Comparison of ENCODE assay signal across 7 cellular contexts in the genomic region with DNA sequence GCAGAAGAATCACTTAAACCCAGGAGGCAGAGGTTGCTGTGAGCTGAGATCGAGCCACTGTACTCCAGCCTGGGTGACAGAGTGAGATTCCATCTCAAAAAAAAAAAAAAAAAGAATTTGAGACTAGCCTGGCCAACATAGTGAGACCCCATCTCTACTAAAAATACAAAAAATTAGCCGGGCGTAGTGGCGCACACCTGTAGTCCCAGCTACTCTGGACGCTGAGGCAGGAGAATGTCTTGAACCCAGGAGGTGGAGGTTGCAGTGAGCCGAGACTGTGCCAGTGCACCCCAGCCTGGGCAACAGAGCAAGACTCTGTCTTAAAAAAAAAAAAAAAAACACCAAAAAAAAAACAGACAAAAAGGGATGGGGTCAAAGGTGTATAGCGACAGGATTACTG. TPM values are rescaled to one million over a fixed set of nuclear protein-coding genes. Genes with fewer than 3 reads are reported as not detected.
DNase-seq lines count a peak whose midpoint lies in the region; ATAC-seq, FAIRE-seq and TF ChIP-seq lines count a peak whose summit lies in the region.
"Not testable (repeated sequence)": the region's sequence is repeated elsewhere in the genome, so short reads cannot be mapped to it uniquely, and the experiment has no call there.

No MANE protein-coding gene starts in this region.

- H3K27me3 Mint-ChIP-seq in Caco-2 (ENCODE audit: insufficient read depth, unreplicated experiment); T-helper 2 cell treated with Interferon-gamma antibody and Interleukin-4, amounts not matched to agents 5 μg/mL and 100 μg/mL, for 36 hours (ENCODE audit: low read depth); activated CD4-positive, alpha-beta memory T cell treated with anti-CD3 and anti-CD28 coated beads for 36 hours; activated T-cell treated with anti-CD3 and anti-CD28 coated beads, Interleukin-2, amount 50 U/mL, for 72 hours (ENCODE audit: low read depth); activated naive CD8-positive, alpha-beta T cell: not testable (repeated sequence)

- 0 out of 2 replicates have a peak overlapping the region, but pooled peaks have one; percentile 71 for H3K9ac ChIP-seq in HepG2 (ENCODE audit: insufficient read depth, low read depth, low read length)

- H3K27ac Mint-ChIP-seq in Caco-2 (ENCODE audit: unreplicated experiment), result peak overlapping the region; percentile 81
- H3K27ac Mint-ChIP-seq in T-helper 2 cell treated with Interferon-gamma antibody and Interleukin-4, amounts not matched to agents 5 μg/mL and 100 μg/mL, for 36 hours, result peak overlapping the region; percentile 99
- peak overlapping the region; percentile 89 for H3K27ac Mint-ChIP-seq in activated CD4-positive, alpha-beta memory T cell treated with anti-CD3 and anti-CD28 coated beads for 36 hours
- H3K27ac Mint-ChIP-seq in activated T-cell treated with anti-CD3 and anti-CD28 coated beads, Interleukin-2, amount 50 U/mL, for 72 hours, result peak overlapping the region; percentile 97
- H3K27ac Mint-ChIP-seq in activated naive CD8-positive, alpha-beta T cell, result peak overlapping the region; percentile 98
- peak overlapping the region; percentile 40 for H3K27ac Mint-ChIP-seq in stimulated activated effector memory CD8-positive, alpha-beta T cell treated with anti-CD3 and anti-CD28 coated beads, Interleukin-12 subunit alpha, Interleukin-12 subunit beta, amount 100 ng/mL, for 72 hours

- in situ Hi-C loops in HepG2 (cut with HindIII; ENCODE audit: extremely low pct_ligation_motif_present, low pct_unique_long_range_greater_than_20kb), result not testable (repeated sequence)

- not testable (repeated sequence) for FAIRE-seq in HepG2 (lab: Jason Lieb, UNC)

- not testable (repeated sequence) for H4K20me1 ChIP-seq in HepG2 (ENCODE audit: insufficient read depth, low read length)

- TF ChIP-seq RAD21 in HepG2 (CRISPR knock-in tag; IDR thresholded peaks at IDR 0.05), result not testable (repeated sequence)

- TF ChIP-seq POLR2A in HepG2 (IDR thresholded peaks at IDR 0.05; ENCODE audit: insufficient read depth in 1 of 2, low read depth in 2 of 2, low read length in 2 of 2), result not testable (repeated sequence)

- H3K9me3 ChIP-seq in Caco-2; HepG2 (ENCODE audit: low read length): not testable (repeated sequence)

- peaks cover 17% of the 10 kb centered on the region for H3K36me3 Mint-ChIP-seq in Caco-2 (ENCODE audit: insufficient read depth, unreplicated experiment)
- H3K36me3 Mint-ChIP-seq in T-helper 2 cell treated with Interferon-gamma antibody and Interleukin-4, amounts not matched to agents 5 μg/mL and 100 μg/mL, for 36 hours (ENCODE audit: low read depth), result peaks cover 17% of the 10 kb centered on the region
- H3K36me3 Mint-ChIP-seq in activated CD4-positive, alpha-beta memory T cell treated with anti-CD3 and anti-CD28 coated beads for 36 hours; activated naive CD8-positive, alpha-beta T cell; stimulated activated effector memory CD8-positive, alpha-beta T cell treated with anti-CD3 and anti-CD28 coated beads, Interleukin-12 subunit alpha, Interleukin-12 subunit beta, amount 100 ng/mL, for 72 hours: not testable (repeated sequence)
- H3K36me3 Mint-ChIP-seq in activated T-cell treated with anti-CD3 and anti-CD28 coated beads, Interleukin-2, amount 50 U/mL, for 72 hours (ENCODE audit: insufficient read depth in 2 of 2), result peaks cover 8 to 18% of the 10 kb centered on the region in 2 donors

- H3K36me3 ChIP-seq in Caco-2 (ENCODE audit: control insufficient read depth, insufficient read depth, low read length); HepG2 (replicated peaks in 1 of 2; ENCODE audit: control insufficient read depth in 1 of 2, insufficient read depth in 2 of 2, low read length in 2 of 2): not testable (repeated sequence)

- DNase-seq in Caco-2; T-helper 2 cell treated with Interferon-gamma antibody and Interleukin-4, amounts not matched to agents 5 μg/mL and 100 μg/mL, for 36 hours (ENCODE audit: low spot score); activated CD4-positive, alpha-beta memory T cell treated with anti-CD3 and anti-CD28 coated beads for 36 hours; activated T-cell treated with anti-CD3 and anti-CD28 coated beads, Interleukin-2, amount 50 U/mL, for 72 hours; HepG2 (ENCODE audit: low spot score); stimulated activated effector memory CD8-positive, alpha-beta T cell treated with anti-CD3 and anti-CD28 coated beads, Interleukin-12 subunit alpha, Interleukin-12 subunit beta, amount 100 ng/mL, for 72 hours (ENCODE audit: low spot score in 2 of 2): not testable (repeated sequence)

- CTCF ChIA-PET in Caco-2 (lab: Charles Lee); activated CD4-positive, alpha-beta memory T cell treated with anti-CD3 and anti-CD28 coated beads for 36 hours (lab: Charles Lee); HepG2 (lab: Yijun Ruan, JAX; ENCODE audit: low intra/inter-chr PET ratio, low total read pairs): not testable (repeated sequence)

- intact Hi-C loops in Caco-2 (cut with micrococcal nuclease; ENCODE audit: unreplicated experiment); activated CD4-positive, alpha-beta memory T cell treated with anti-CD3 and anti-CD28 coated beads for 36 hours (cut with micrococcal nuclease): not testable (repeated sequence)
- intact Hi-C loops in HepG2 (cut with micrococcal nuclease; ENCODE audit: unreplicated experiment), result loop anchor here (1.0 kb wide), 1 partner anchor 8 kb away; no protein-coding TSS in a partner anchor

- peak overlapping the region; percentile 23 for H3K4me3 Mint-ChIP-seq in Caco-2 (ENCODE audit: unreplicated experiment)
- H3K4me3 Mint-ChIP-seq in T-helper 2 cell treated with Interferon-gamma antibody and Interleukin-4, amounts not matched to agents 5 μg/mL and 100 μg/mL, for 36 hours, result peak overlapping the region; percentile 80
- not testable (repeated sequence) for H3K4me3 Mint-ChIP-seq in activated CD4-positive, alpha-beta memory T cell treated with anti-CD3 and anti-CD28 coated beads for 36 hours; activated naive CD8-positive, alpha-beta T cell
- peak overlapping the region; percentile 72 to 85 for H3K4me3 Mint-ChIP-seq in activated T-cell treated with anti-CD3 and anti-CD28 coated beads, Interleukin-2, amount 50 U/mL, for 72 hours
- H3K4me3 Mint-ChIP-seq in stimulated activated effector memory CD8-positive, alpha-beta T cell treated with anti-CD3 and anti-CD28 coated beads, Interleukin-12 subunit alpha, Interleukin-12 subunit beta, amount 100 ng/mL, for 72 hours, result peak overlapping the region; percentile 3

- H3K4me2 ChIP-seq in HepG2 (ENCODE audit: low read depth, low read length), result not testable (repeated sequence)

- WGBS in HepG2 (ENCODE audit: low lambda C conversion rate), result 95% methylated on average over 7 of the region's 7 CpGs

- not testable (repeated sequence) for ATAC-seq in activated T-cell treated with anti-CD3 and anti-CD28 coated beads, Interleukin-2, amount 50 U/mL, for 72 hours (replicated peaks in 1 of 2); HepG2; stimulated activated effector memory CD8-positive, alpha-beta T cell treated with anti-CD3 and anti-CD28 coated beads, Interleukin-12 subunit alpha, Interleukin-12 subunit beta, amount 100 ng/mL, for 72 hours

- peaks cover 26% of the 10 kb centered on the region for H3K4me1 Mint-ChIP-seq in Caco-2 (ENCODE audit: low read depth, unreplicated experiment)
- H3K4me1 Mint-ChIP-seq in T-helper 2 cell treated with Interferon-gamma antibody and Interleukin-4, amounts not matched to agents 5 μg/mL and 100 μg/mL, for 36 hours (ENCODE audit: low read depth), result peaks cover 66% of the 10 kb centered on the region
- peaks cover 61% of the 10 kb centered on the region for H3K4me1 Mint-ChIP-seq in activated CD4-positive, alpha-beta memory T cell treated with anti-CD3 and anti-CD28 coated beads for 36 hours (ENCODE audit: low read depth)
- peaks cover 84% of the 10 kb centered on the region for H3K4me1 Mint-ChIP-seq in activated T-cell treated with anti-CD3 and anti-CD28 coated beads, Interleukin-2, amount 50 U/mL, for 72 hours (ENCODE audit: low read depth)
- H3K4me1 Mint-ChIP-seq in activated naive CD8-positive, alpha-beta T cell (ENCODE audit: low read depth), result peaks cover 77% of the 10 kb centered on the region
- peaks cover 48% of the 10 kb centered on the region for H3K4me1 Mint-ChIP-seq in stimulated activated effector memory CD8-positive, alpha-beta T cell treated with anti-CD3 and anti-CD28 coated beads, Interleukin-12 subunit alpha, Interleukin-12 subunit beta, amount 100 ng/mL, for 72 hours

- not testable (repeated sequence) for H3K27me3 ChIP-seq in Caco-2 (replicated peaks; ENCODE audit: control insufficient read depth, insufficient read depth, low read length); HepG2 (ENCODE audit: control insufficient read depth in 1 of 2, insufficient read depth in 2 of 2, low read length in 2 of 2)

- H3K4me3 ChIP-seq in Caco-2 (ENCODE audit: low read depth, low read length); HepG2 (replicated peaks in 1 of 3; ENCODE audit: insufficient read depth in 1 of 3, low read depth in 2 of 3, low read length in 3 of 3): not testable (repeated sequence)

- peaks cover 13% of the 10 kb centered on the region for H3K9me3 Mint-ChIP-seq in Caco-2 (ENCODE audit: unreplicated experiment)
- not testable (repeated sequence) for H3K9me3 Mint-ChIP-seq in T-helper 2 cell treated with Interferon-gamma antibody and Interleukin-4, amounts not matched to agents 5 μg/mL and 100 μg/mL, for 36 hours; activated CD4-positive, alpha-beta memory T cell treated with anti-CD3 and anti-CD28 coated beads for 36 hours; activated T-cell treated with anti-CD3 and anti-CD28 coated beads, Interleukin-2, amount 50 U/mL, for 72 hours; activated naive CD8-positive, alpha-beta T cell (ENCODE audit: low read depth); stimulated activated effector memory CD8-positive, alpha-beta T cell treated with anti-CD3 and anti-CD28 coated beads, Interleukin-12 subunit alpha, Interleukin-12 subunit beta, amount 100 ng/mL, for 72 hours

- POLR2A ChIA-PET in Caco-2 (lab: Charles Lee), result not testable (repeated sequence)
- POLR2A ChIA-PET in activated CD4-positive, alpha-beta memory T cell treated with anti-CD3 and anti-CD28 coated beads for 36 hours (lab: Charles Lee), result interaction anchor here (0.7 kb wide), 1 partner anchor 113 kb away, joined by 3 read pairs; no protein-coding TSS in a partner anchor
- POLR2A ChIA-PET in HepG2 (lab: Yijun Ruan, JAX), result interaction anchor here (1.2 to 2.6 kb wide), 5 partner anchors 8 to 69 kb away, joined by 4 to 12 read pairs (median 7); a partner anchor contains a TSS

- H3K4me1 ChIP-seq in Caco-2 (peaks cover 29% of the 10 kb centered on the region), HepG2 (ENCODE audit: insufficient read depth, low read length) (peaks cover 64% of the 10 kb centered on the region)

- not testable (repeated sequence) for BruUV-seq in Caco-2 (replicated peaks; lab: Mats Ljungman, UMichigan); HepG2 (replicated peaks; lab: Mats Ljungman, UMichigan)

- not testable (repeated sequence) for TF ChIP-seq CTCF in Caco-2 (IDR thresholded peaks at IDR 0.05; ENCODE audit: insufficient read depth in 1 of 2, low read depth in 1 of 2, low read length in 1 of 2, severe bottlenecking in 1 of 2, unreplicated experiment in 1 of 2); HepG2 (CRISPR knock-in tag; IDR thresholded peaks at IDR 0.05)

- peaks cover 33% of the 10 kb centered on the region for H3K79me2 ChIP-seq in HepG2 (ENCODE audit: insufficient read depth, low read length)

- peak overlapping the region; percentile 96 for H3K27ac ChIP-seq in HepG2 (ENCODE audit: extremely low read length, insufficient read depth, low read length)

- H2AFZ ChIP-seq in HepG2 (ENCODE audit: low read length), result not testable (repeated sequence)

- not testable (repeated sequence) for TF ChIP-seq EP300 in HepG2 (IDR thresholded peaks at IDR 0.05; ENCODE audit: low read depth in 2 of 2, low read length in 2 of 2); HepG2 (CRISPR knock-in tag; IDR thresholded peaks at IDR 0.05; ENCODE audit: borderline replicate concordance)

RNA-seq across cellular contexts. Expression of a gene that starts 4.1 kb away (rescaled TPM):
- 33.4 and 37.0 TPM in 2 replicates for total RNA-seq in Caco-2 (2022)
- 100 to 1,000 TPM; 120 to 121 TPM for total RNA-seq in activated CD4-positive, alpha-beta memory T cell treated with anti-CD3 and anti-CD28 coated beads for 36 hours
- 100 to 1,000 TPM; 119 to 165 TPM for total RNA-seq in activated T-cell treated with anti-CD3 and anti-CD28 coated beads, Interleukin-2, amount 50 U/mL, for 72 hours
- 52.9 and 53.2 TPM in 2 replicates for total RNA-seq in HepG2 (2016; rRNA removed; fragmentation: Illumina TruSeq; extraction: Trizol)
- 17.2 and 19.5 TPM in 2 replicates for total RNA-seq in HepG2 (2016; cell fraction: cytosol; rRNA removed; fragmentation: Illumina TruSeq; extraction: Trizol; ENCODE audit: low read depth)
- total RNA-seq in HepG2 (2016; cell fraction: insoluble cytoplasmic fraction; rRNA removed; fragmentation: Illumina TruSeq; extraction: Trizol), result 55.4 and 56.5 TPM in 2 replicates
- total RNA-seq in HepG2 (2016; cell fraction: membrane; rRNA removed; fragmentation: Illumina TruSeq; extraction: Trizol), result 25.5 and 27.7 TPM in 2 replicates
- total RNA-seq in HepG2 (2016; cell fraction: nucleus; rRNA removed; fragmentation: Illumina TruSeq; extraction: Trizol), result 28.0 and 30.5 TPM in 2 replicates
- 42.7 and 43.5 TPM in 2 replicates for polyA plus RNA-seq in HepG2 (2011; rRNA removed)
- 43.3 and 48.1 TPM in 2 replicates for polyA plus RNA-seq in HepG2 (2011; cell fraction: cytosol; rRNA removed)
- polyA plus RNA-seq in HepG2 (2011; cell fraction: nucleus; rRNA removed), result 9.6 and 20.1 TPM in 2 replicates
- 63.6 and 69.8 TPM in 2 replicates for polyA plus RNA-seq in HepG2 (2012)
- polyA plus RNA-seq in HepG2 (2016; cell fraction: cytosol; fragmentation: Illumina TruSeq; extraction: Trizol; ENCODE audit: low read depth), result 16.5 and 23.5 TPM in 2 replicates
- polyA plus RNA-seq in HepG2 (2016; cell fraction: insoluble cytoplasmic fraction; fragmentation: Illumina TruSeq; extraction: Trizol; ENCODE audit: low read depth), result 55.4 and 59.8 TPM in 2 replicates
- 23.1 and 25.4 TPM in 2 replicates for polyA plus RNA-seq in HepG2 (2016; cell fraction: membrane; fragmentation: Illumina TruSeq; extraction: Trizol; ENCODE audit: low read depth)
- 58.1 and 59.0 TPM in 2 replicates for polyA plus RNA-seq in HepG2 (2016; cell fraction: nucleus; fragmentation: Illumina TruSeq; extraction: Trizol; ENCODE audit: insufficient read depth, low read depth)
- 68.2 and 105 TPM in 2 replicates for polyA minus RNA-seq in HepG2 (2011; rRNA and poly(A)+ RNA removed; ENCODE audit: low replicate concordance)
- 19.2 and 19.6 TPM in 2 replicates for polyA minus RNA-seq in HepG2 (2011; cell fraction: cytosol; rRNA and poly(A)+ RNA removed)
- polyA minus RNA-seq in HepG2 (2011; cell fraction: nucleus; rRNA and poly(A)+ RNA removed), result 12.1 and 29.7 TPM in 2 replicates

RNA-seq across cellular contexts. Expression of a gene that starts 41.1 kb away (rescaled TPM):
- 32.6 and 34.4 TPM in 2 replicates for total RNA-seq in Caco-2 (2022)
- 100 to 1,000 TPM; 146 to 153 TPM for total RNA-seq in activated CD4-positive, alpha-beta memory T cell treated with anti-CD3 and anti-CD28 coated beads for 36 hours
- total RNA-seq in activated T-cell treated with anti-CD3 and anti-CD28 coated beads, Interleukin-2, amount 50 U/mL, for 72 hours, result 100 to 1,000 TPM; 313 to 348 TPM
- total RNA-seq in HepG2 (2016; rRNA removed; fragmentation: Illumina TruSeq; extraction: Trizol), result 7.6 and 15.9 TPM in 2 replicates
- total RNA-seq in HepG2 (2016; cell fraction: cytosol; rRNA removed; fragmentation: Illumina TruSeq; extraction: Trizol; ENCODE audit: low read depth), result 8.0 and 9.2 TPM in 2 replicates
- 6.9 and 15.8 TPM in 2 replicates for total RNA-seq in HepG2 (2016; cell fraction: insoluble cytoplasmic fraction; rRNA removed; fragmentation: Illumina TruSeq; extraction: Trizol)
- total RNA-seq in HepG2 (2016; cell fraction: membrane; rRNA removed; fragmentation: Illumina TruSeq; extraction: Trizol), result 9.4 and 9.6 TPM in 2 replicates
- total RNA-seq in HepG2 (2016; cell fraction: nucleus; rRNA removed; fragmentation: Illumina TruSeq; extraction: Trizol), result 16.4 and 21.4 TPM in 2 replicates
- 49.6 and 60.7 TPM in 2 replicates for polyA plus RNA-seq in HepG2 (2011; rRNA removed)
- 30.7 and 32.4 TPM in 2 replicates for polyA plus RNA-seq in HepG2 (2011; cell fraction: cytosol; rRNA removed)
- 61.1 and 65.1 TPM in 2 replicates for polyA plus RNA-seq in HepG2 (2011; cell fraction: nucleus; rRNA removed)
- polyA plus RNA-seq in HepG2 (2012), result 13.9 and 22.1 TPM in 2 replicates
- 1.4 and 1.8 TPM in 2 replicates for polyA plus RNA-seq in HepG2 (2016; cell fraction: cytosol; fragmentation: Illumina TruSeq; extraction: Trizol; ENCODE audit: low read depth)
- polyA plus RNA-seq in HepG2 (2016; cell fraction: insoluble cytoplasmic fraction; fragmentation: Illumina TruSeq; extraction: Trizol; ENCODE audit: low read depth), result 6.0 and 8.1 TPM in 2 replicates
- polyA plus RNA-seq in HepG2 (2016; cell fraction: membrane; fragmentation: Illumina TruSeq; extraction: Trizol; ENCODE audit: low read depth), result 3.4 and 3.5 TPM in 2 replicates
- 38.0 and 39.0 TPM in 2 replicates for polyA plus RNA-seq in HepG2 (2016; cell fraction: nucleus; fragmentation: Illumina TruSeq; extraction: Trizol; ENCODE audit: insufficient read depth, low read depth)
- polyA minus RNA-seq in HepG2 (2011; rRNA and poly(A)+ RNA removed; ENCODE audit: low replicate concordance), result 54.4 and 98.2 TPM in 2 replicates
- 19.2 and 23.0 TPM in 2 replicates for polyA minus RNA-seq in HepG2 (2011; cell fraction: cytosol; rRNA and poly(A)+ RNA removed)
- 30.3 and 37.8 TPM in 2 replicates for polyA minus RNA-seq in HepG2 (2011; cell fraction: nucleus; rRNA and poly(A)+ RNA removed)

Comparison
In these comparisons a context has a peak if more than half of its experiments do, and no peak if none do; other contexts are left out.
1. H3K27ac Mint-ChIP-seq: peak in every context shown above with its lines; median percentile 99 in T-helper 2 cell treated with Interferon-gamma antibody and Interleukin-4, amounts not matched to agents 5 μg/mL and 100 μg/mL, for 36 hours; 98 in activated naive CD8-positive, alpha-beta T cell; 97 in activated T-cell treated with anti-CD3 and anti-CD28 coated beads, Interleukin-2, amount 50 U/mL, for 72 hours; 89 in activated CD4-positive, alpha-beta memory T cell treated with anti-CD3 and anti-CD28 coated beads for 36 hours; 81 in Caco-2; 40 in stimulated activated effector memory CD8-positive, alpha-beta T cell treated with anti-CD3 and anti-CD28 coated beads, Interleukin-12 subunit alpha, Interleukin-12 subunit beta, amount 100 ng/mL, for 72 hours.